Comparison of ENCODE assay signal across 8 cellular contexts in genomic region chr5:102865171-102865509, GRCh38.
DNase-seq lines count a peak whose midpoint lies in the region; TF ChIP-seq lines count a peak whose summit lies in the region.

No MANE protein-coding gene starts in this region.

- peak overlapping the region; percentile 45 for H3K27ac Mint-ChIP-seq in activated T-cell treated with anti-CD3 and anti-CD28 coated beads, Interleukin-2, amount 50 U/mL, for 24 hours
- H3K27ac Mint-ChIP-seq in brain = peak overlapping the region; percentile 64 to 96 (median 94)

- peak overlapping the region in 2 of 3 donors; percentile 52 to 59 for H3K4me3 ChIP-seq in liver (ENCODE audit: low read depth in 1 of 3, low read length in 3 of 3)
- H3K4me3 ChIP-seq in tibial artery = peak overlapping the region; percentile 61 to 71

- WGBS in liver = 52% methylated on average over 3 of the region's 3 CpGs

- no peak for DNase-seq in activated T-cell treated with anti-CD3 and anti-CD28 coated beads, Interleukin-2, amount 50 U/mL, for 24 hours
- DNase-seq in activated T-cell treated with anti-CD3 and anti-CD28 coated beads for 4 hours (no peak), tibial artery (no peak), HCEC 1CT (no peak), ureter (ENCODE audit: low spot score) (no peak), NCI-H1694 (lab: John Stamatoyannopoulos, UW) (no peak)

- peaks cover 36% of the 10 kb centered on the region for H3K36me3 Mint-ChIP-seq in activated T-cell treated with anti-CD3 and anti-CD28 coated beads, Interleukin-2, amount 50 U/mL, for 24 hours (ENCODE audit: low read depth)
- peaks cover 21% of the 10 kb centered on the region for H3K36me3 Mint-ChIP-seq in brain

- peak overlapping the region in 1 of 2 donors; percentile 23 for H3K9ac ChIP-seq in liver (ENCODE audit: low read depth in 1 of 2, low read length in 2 of 2)

- TF ChIP-seq CTCF in brain (conservative IDR thresholded peaks at IDR 0.05) (no peak), liver (IDR thresholded peaks at IDR 0.05; ENCODE audit: low read depth, low read length, missing input control) (no peak), tibial artery (IDR thresholded peaks at IDR 0.05) (no peak)

- intact Hi-C loops in tibial artery (cut with DNase I; ENCODE audit: low total_unique reads) = loop anchor here (10.0 kb wide), 1 partner anchor 100 kb away; no protein-coding TSS in a partner anchor

- H3K9me3 ChIP-seq in liver (ENCODE audit: control insufficient read depth in 4 of 4, low read length in 3 of 4) (no peaks in the 10 kb centered on the region), tibial artery (no peaks in the 10 kb centered on the region)

- H3K27ac ChIP-seq in liver (ENCODE audit: low read depth in 1 of 2, low read length in 2 of 2) = peak overlapping the region in 1 of 2 donors; percentile 16
- H3K27ac ChIP-seq in tibial artery = peak overlapping the region; percentile 86 to 92

- H3K9me3 Mint-ChIP-seq in activated T-cell treated with anti-CD3 and anti-CD28 coated beads, Interleukin-2, amount 50 U/mL, for 24 hours = no peaks in the 10 kb centered on the region
- H3K9me3 Mint-ChIP-seq in brain = peaks cover 0 to under 1% (median 0%) of the 10 kb centered on the region in 5 experiments

- H3K27me3 ChIP-seq in liver (ENCODE audit: control insufficient read depth in 4 of 4, insufficient read depth in 4 of 4, low read length in 3 of 4) (no peaks in the 10 kb centered on the region), tibial artery (no peaks in the 10 kb centered on the region)

- H3K4me3 Mint-ChIP-seq in activated T-cell treated with anti-CD3 and anti-CD28 coated beads, Interleukin-2, amount 50 U/mL, for 24 hours = peak overlapping the region; percentile 60
- peak overlapping the region; percentile 82 to 90 (median 85) for H3K4me3 Mint-ChIP-seq in brain

- H3K36me3 ChIP-seq in liver (ENCODE audit: control insufficient read depth in 4 of 4, insufficient read depth in 3 of 4, low read depth in 1 of 4, low read length in 3 of 4) (no peaks in the 10 kb centered on the region), tibial artery (no peaks in the 10 kb centered on the region)

- H3K4me1 Mint-ChIP-seq in activated T-cell treated with anti-CD3 and anti-CD28 coated beads, Interleukin-2, amount 50 U/mL, for 24 hours (ENCODE audit: low read depth) = peaks cover 18% of the 10 kb centered on the region
- peaks cover 48% of the 10 kb centered on the region for H3K4me1 Mint-ChIP-seq in brain

- TF ChIP-seq RAD21 in liver (IDR thresholded peaks at IDR 0.05) = no peak

- peaks cover 0 to 11% (median 4%) of the 10 kb centered on the region in 4 donors for H3K4me1 ChIP-seq in liver (ENCODE audit: control insufficient read depth in 4 of 4, insufficient read depth in 4 of 4, low read length in 3 of 4)
- peaks cover 0 to 55% (median 13%) of the 10 kb centered on the region in 4 donors for H3K4me1 ChIP-seq in tibial artery

- H3K27me3 Mint-ChIP-seq in activated T-cell treated with anti-CD3 and anti-CD28 coated beads, Interleukin-2, amount 50 U/mL, for 24 hours = peaks cover 18% of the 10 kb centered on the region
- H3K27me3 Mint-ChIP-seq in brain = peaks cover 4% of the 10 kb centered on the region

TF ChIP-seq in liver, 16 proteins besides CTCF, POLR2A, EP300 and RAD21:
- TF ChIP-seq YY1 (IDR thresholded peaks at IDR 0.05) (no peak), ZBTB33 (IDR thresholded peaks at IDR 0.05) (no peak), HNF4A (conservative IDR thresholded peaks at IDR 0.05) (no peak), HNF4G (IDR thresholded peaks at IDR 0.05) (no peak), FOXA2 (IDR thresholded peaks at IDR 0.05) (no peak), TAF1 (conservative IDR thresholded peaks at IDR 0.05) (no peak), NR2F2 (IDR thresholded peaks at IDR 0.05) (no peak), RXRA (IDR thresholded peaks at IDR 0.05) (no peak), SP1 (IDR thresholded peaks at IDR 0.05) (no peak), MAX (IDR thresholded peaks at IDR 0.05) (no peak), FOXA1 (IDR thresholded peaks at IDR 0.05) (no peak), EGR1 (IDR thresholded peaks at IDR 0.05; ENCODE audit: low read depth in 2 of 2) (no peak)
- TF ChIP-seq, protein P1, sequence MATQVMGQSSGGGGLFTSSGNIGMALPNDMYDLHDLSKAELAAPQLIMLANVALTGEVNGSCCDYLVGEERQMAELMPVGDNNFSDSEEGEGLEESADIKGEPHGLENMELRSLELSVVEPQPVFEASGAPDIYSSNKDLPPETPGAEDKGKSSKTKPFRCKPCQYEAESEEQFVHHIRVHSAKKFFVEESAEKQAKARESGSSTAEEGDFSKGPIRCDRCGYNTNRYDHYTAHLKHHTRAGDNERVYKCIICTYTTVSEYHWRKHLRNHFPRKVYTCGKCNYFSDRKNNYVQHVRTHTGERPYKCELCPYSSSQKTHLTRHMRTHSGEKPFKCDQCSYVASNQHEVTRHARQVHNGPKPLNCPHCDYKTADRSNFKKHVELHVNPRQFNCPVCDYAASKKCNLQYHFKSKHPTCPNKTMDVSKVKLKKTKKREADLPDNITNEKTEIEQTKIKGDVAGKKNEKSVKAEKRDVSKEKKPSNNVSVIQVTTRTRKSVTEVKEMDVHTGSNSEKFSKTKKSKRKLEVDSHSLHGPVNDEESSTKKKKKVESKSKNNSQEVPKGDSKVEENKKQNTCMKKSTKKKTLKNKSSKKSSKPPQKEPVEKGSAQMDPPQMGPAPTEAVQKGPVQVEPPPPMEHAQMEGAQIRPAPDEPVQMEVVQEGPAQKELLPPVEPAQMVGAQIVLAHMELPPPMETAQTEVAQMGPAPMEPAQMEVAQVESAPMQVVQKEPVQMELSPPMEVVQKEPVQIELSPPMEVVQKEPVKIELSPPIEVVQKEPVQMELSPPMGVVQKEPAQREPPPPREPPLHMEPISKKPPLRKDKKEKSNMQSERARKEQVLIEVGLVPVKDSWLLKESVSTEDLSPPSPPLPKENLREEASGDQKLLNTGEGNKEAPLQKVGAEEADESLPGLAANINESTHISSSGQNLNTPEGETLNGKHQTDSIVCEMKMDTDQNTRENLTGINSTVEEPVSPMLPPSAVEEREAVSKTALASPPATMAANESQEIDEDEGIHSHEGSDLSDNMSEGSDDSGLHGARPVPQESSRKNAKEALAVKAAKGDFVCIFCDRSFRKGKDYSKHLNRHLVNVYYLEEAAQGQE (IDR thresholded peaks at IDR 0.05) = no peak
- TF ChIP-seq, protein P2, sequence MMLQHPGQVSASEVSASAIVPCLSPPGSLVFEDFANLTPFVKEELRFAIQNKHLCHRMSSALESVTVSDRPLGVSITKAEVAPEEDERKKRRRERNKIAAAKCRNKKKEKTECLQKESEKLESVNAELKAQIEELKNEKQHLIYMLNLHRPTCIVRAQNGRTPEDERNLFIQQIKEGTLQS (IDR thresholded peaks at IDR 0.05) = no peak
